Comparison of ENCODE assay signal across 1 cellular context in genomic region chr14:63524537-63525155, GRCh38.
TF ChIP-seq lines count a peak whose summit lies in the region.

No MANE protein-coding gene starts in this region.

TF ChIP-seq in GM23338, 12 proteins besides CTCF, POLR2A, EP300 and RAD21 (continued from another document):
- no peak for TF ChIP-seq CREB1 (CRISPR knock-in tag; IDR thresholded peaks at IDR 0.05; ENCODE audit: low read depth)
- TF ChIP-seq JUNB (IDR thresholded peaks at IDR 0.05; ENCODE audit: unreplicated experiment), result no peak
- TF ChIP-seq, protein P1, sequence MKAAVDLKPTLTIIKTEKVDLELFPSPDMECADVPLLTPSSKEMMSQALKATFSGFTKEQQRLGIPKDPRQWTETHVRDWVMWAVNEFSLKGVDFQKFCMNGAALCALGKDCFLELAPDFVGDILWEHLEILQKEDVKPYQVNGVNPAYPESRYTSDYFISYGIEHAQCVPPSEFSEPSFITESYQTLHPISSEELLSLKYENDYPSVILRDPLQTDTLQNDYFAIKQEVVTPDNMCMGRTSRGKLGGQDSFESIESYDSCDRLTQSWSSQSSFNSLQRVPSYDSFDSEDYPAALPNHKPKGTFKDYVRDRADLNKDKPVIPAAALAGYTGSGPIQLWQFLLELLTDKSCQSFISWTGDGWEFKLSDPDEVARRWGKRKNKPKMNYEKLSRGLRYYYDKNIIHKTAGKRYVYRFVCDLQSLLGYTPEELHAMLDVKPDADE (IDR thresholded peaks at IDR 0.05), result no peak
- TF ChIP-seq STAT1 (IDR thresholded peaks at IDR 0.05; ENCODE audit: unreplicated experiment), result no peak
- TF ChIP-seq EZH2phosphoT487 (IDR thresholded peaks at IDR 0.05; ENCODE audit: unreplicated experiment), result no peak
- TF ChIP-seq ZNF114 (CRISPR knock-in tag; IDR thresholded peaks at IDR 0.05), result no peak
